In the genomic region with DNA sequence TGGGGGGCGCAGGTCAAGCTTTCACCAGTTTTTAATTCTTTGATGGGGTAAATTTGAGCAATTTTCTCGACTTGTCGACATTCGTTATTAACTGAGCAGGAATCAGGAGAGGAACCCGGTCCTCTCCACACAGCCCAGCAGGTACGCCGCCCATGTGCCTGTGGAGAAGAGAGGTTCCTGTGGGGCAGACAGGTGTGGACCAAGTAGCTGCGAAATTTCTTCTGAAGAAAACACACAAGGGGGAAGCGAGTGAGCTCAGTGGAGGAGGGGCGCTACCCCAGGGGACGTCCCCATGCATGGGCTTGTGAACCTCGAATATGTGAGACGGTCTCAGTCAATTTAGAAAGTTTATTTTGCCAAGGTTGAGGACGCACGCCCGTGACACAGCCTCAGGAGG, we compare ENCODE assay signal across 8 cellular contexts. TPM values are rescaled to one million over a fixed set of nuclear protein-coding genes. Genes with fewer than 3 reads are reported as not detected.
A peak's percentile ranks its signal among the peaks of the same experiment; 100 is the strongest.
DNase-seq lines count a peak whose midpoint lies in the region; ATAC-seq and TF ChIP-seq lines count a peak whose summit lies in the region.
"Not testable (repeated sequence)": the region's sequence is repeated elsewhere in the genome, so short reads cannot be mapped to it uniquely, and the experiment has no call there.

No MANE protein-coding gene starts in this region.

- TF ChIP-seq CTCF in AG10803 (conservative IDR thresholded peaks at IDR 0.05; ENCODE audit: low read length); LNCaP clone FGC (IDR thresholded peaks at IDR 0.05; ENCODE audit: control insufficient read depth, extremely low read depth, insufficient read depth): not testable (repeated sequence)

- not testable (repeated sequence) for DNase-seq in AG10803 (ENCODE audit: low read depth); LNCaP clone FGC (ENCODE audit: low read depth); effector memory CD4-positive, alpha-beta T cell
- peak; percentile 71 for DNase-seq in activated CD8-positive, alpha-beta memory T cell treated with anti-CD3 and anti-CD28 coated beads for 24 hours
- DNase-seq in left colon = peak in 1 of 2 donors; percentile 8
- DNase-seq in retina = peak; percentile 19

- H3K36me3 ChIP-seq in effector memory CD4-positive, alpha-beta T cell (ENCODE audit: control insufficient read depth, insufficient read depth, low read length) = not testable (repeated sequence)

- H3K4me3 ChIP-seq in AG10803 (ENCODE audit: low read length) (peak overlapping the region; percentile 63), LNCaP clone FGC (ENCODE audit: low read depth, low read length) (peak overlapping the region; percentile 54)
- peak overlapping the region; percentile 56 for H3K4me3 ChIP-seq in effector memory CD4-positive, alpha-beta T cell (ENCODE audit: insufficient read depth, low read depth, low read length, poor library complexity, severe bottlenecking)

- ATAC-seq in GM19328 (IDR thresholded peaks at IDR 0.05; ENCODE audit: unreplicated experiment) (peak; percentile 25), HG02870 (IDR thresholded peaks at IDR 0.05; ENCODE audit: unreplicated experiment) (peak; percentile 23), left colon (peak; percentile 39)

- not testable (repeated sequence) for H3K27ac ChIP-seq in effector memory CD4-positive, alpha-beta T cell (ENCODE audit: insufficient read depth, low read length, poor library complexity, severe bottlenecking)

- H3K4me1 ChIP-seq in effector memory CD4-positive, alpha-beta T cell (ENCODE audit: control insufficient read depth, insufficient read depth, low read length, poor library complexity, severe bottlenecking) = not testable (repeated sequence)

- H3K9me3 ChIP-seq in effector memory CD4-positive, alpha-beta T cell (ENCODE audit: control insufficient read depth, low read length) = not testable (repeated sequence)

- not testable (repeated sequence) for H3K27me3 ChIP-seq in effector memory CD4-positive, alpha-beta T cell (replicated peaks; ENCODE audit: control insufficient read depth, insufficient read depth, low read length, poor library complexity, severe bottlenecking)

- intact Hi-C loops in left colon (cut with DNase I, micrococcal nuclease) = not testable (repeated sequence)

RNA-seq across cellular contexts. Expression of gene RABL2B, which starts 0.4 kb away (rescaled TPM):
- total RNA-seq in left colon = 10 to 100 TPM; 20.1 to 21.3 TPM

RNA-seq across cellular contexts. Expression of gene ACR, which starts 45.9 kb away (rescaled TPM):
- total RNA-seq in left colon = 1 to 10 TPM in 1 of 2 donors, under 1 TPM in 1; 0.89 to 1.5 TPM
